Comparison of ENCODE assay signal across 16 cellular contexts in the genomic region with DNA sequence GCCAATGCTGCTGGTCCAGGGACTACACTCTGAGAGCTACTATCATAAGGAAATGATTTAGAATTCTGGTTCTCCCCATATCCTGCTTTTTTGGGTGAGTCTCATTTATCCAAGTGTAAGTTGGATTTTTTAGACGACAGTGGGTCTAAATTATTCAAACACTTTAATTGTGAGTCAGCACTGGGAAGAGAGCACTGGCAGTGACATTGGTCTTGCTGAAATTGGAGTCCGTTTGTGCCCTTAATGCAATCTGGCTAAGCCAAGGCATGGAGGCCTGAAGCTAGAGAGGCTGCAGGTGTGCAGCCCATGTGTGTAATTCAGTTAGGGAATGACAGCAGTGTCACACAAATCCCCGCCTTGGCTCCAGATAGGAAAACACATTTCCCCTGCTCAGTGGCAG.
"Had no signal": no experiment of that assay in that cellular context is flagged by ENCODE, and none has a peak within 500 bp of the region (broad histone marks: within the 10 kb centered on the region; RNA-seq: fewer than 3 reads in every experiment).

No MANE protein-coding gene starts in this region.

- H3K4me1 ChIP-seq: ascending aorta, right atrium auricular region had no signal

- DNase-seq: activated CD4-positive, alpha-beta memory T cell treated with anti-CD3 and anti-CD28 coated beads, Interleukin-2, amount 10 ng/mL, durations not matched to agents 7 days and 5 days; activated CD4-positive, alpha-beta T cell treated with anti-CD3 and anti-CD28 coated beads for 36 hours; activated CD8-positive, alpha-beta memory T cell treated with anti-CD3 and anti-CD28 coated beads, Interleukin-2, amount 50 U/mL, for 48 hours; activated naive CD4-positive, alpha-beta T cell treated with Interleukin-2 at 50 U/mL for 16 hours; activated naive CD8-positive, alpha-beta T cell treated with anti-CD3 and anti-CD28 coated beads, Interleukin-2, amount 50 U/mL, for 24 hours; glutamatergic neuron; naive thymus-derived CD4-positive, alpha-beta T cell; posterior cingulate gyrus; small intestine; stomach; WERI-Rb-1 had no signal

- H3K4me3 ChIP-seq: ascending aorta, lung, right atrium auricular region, stomach, thoracic aorta had no signal

- FAIRE-seq: endometrium, small intestine had no signal

- H3K36me3 ChIP-seq: ascending aorta, right atrium auricular region, stomach, thoracic aorta, WERI-Rb-1 had no signal

- H3K27ac ChIP-seq: ascending aorta, right atrium auricular region, stomach, thoracic aorta, WERI-Rb-1 had no signal

- H3K9me3 ChIP-seq: ascending aorta, right atrium auricular region, thoracic aorta had no signal

- H3K27me3 ChIP-seq: ascending aorta, right atrium auricular region had no signal
